ENCODE assay signal across 26 cellular contexts in the genomic region with DNA sequence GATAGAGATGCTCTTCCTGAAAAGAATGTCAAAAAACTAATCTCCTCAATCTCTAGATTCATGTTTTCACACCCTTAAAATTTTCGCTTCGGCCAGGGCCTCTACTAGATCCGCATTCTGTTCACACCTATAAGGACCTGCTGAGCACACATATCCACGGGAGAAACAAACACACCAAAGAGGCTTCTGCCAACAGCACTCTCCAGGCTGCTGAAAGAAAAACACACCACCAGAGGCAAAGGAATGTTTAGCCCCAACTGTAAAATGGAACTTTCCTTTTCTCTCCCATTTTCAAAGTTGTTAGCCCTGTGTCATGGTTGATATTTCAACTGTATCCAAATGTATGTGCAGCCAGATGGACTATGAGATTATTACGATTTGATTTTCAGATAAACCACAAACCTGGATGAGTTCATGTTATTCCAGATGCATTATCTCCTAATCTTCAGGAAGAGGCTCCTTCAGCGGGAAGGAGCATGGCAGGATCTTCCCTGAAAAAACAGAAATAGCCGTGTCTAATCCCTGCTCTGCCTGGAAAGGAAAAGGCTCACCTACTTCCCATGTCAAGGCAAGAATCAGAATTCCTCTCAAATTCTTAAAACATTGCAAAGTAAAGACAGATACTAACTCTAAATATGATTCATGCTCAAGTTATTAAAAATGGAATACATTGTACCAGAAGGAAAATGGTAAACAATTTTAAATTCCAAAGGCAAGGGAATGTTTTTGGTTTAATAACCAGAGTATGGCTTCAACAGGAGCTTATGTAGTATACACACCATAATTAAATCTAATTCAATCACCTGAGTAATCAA.
A peak's percentile ranks its signal among the peaks of the same experiment; 100 is the strongest.
DNase-seq lines count a peak whose midpoint lies in the region; ATAC-seq, FAIRE-seq and TF ChIP-seq lines count a peak whose summit lies in the region.
"Had no signal": no experiment of that assay in that cellular context is flagged by ENCODE, and none has a peak within 500 bp of the region (broad histone marks: within the 10 kb centered on the region; RNA-seq: fewer than 3 reads in every experiment).

No MANE protein-coding gene starts in this region.

- no peak overlapping the region for H3K27ac ChIP-seq in mammary epithelial cell (ENCODE audit: insufficient read depth, low read depth, low read length)
- H3K27ac ChIP-seq in upper lobe of right lung = no peak overlapping the region
- H3K27ac ChIP-seq: ascending aorta, BLaER1, KMS-11, Peyer's patch, upper lobe of left lung had no signal

- 82% methylated on average over 7 of the region's 7 CpGs for WGBS in mammary epithelial cell (ENCODE audit: low coverage, missing lambda C conversion rate)

- no peak for FAIRE-seq in bronchial epithelial cell (lab: Jason Lieb, UNC)

- intact Hi-C loops in mammary epithelial cell (cut with micrococcal nuclease) (no loop called here), MCF 10A (cut with micrococcal nuclease) (no loop called here), upper lobe of right lung (cut with DNase I) (no loop called here)
- intact Hi-C loops in activated T-helper 2 cell treated with anti-CD3 and anti-CD28 coated beads, Interferon-gamma antibody, Interleukin-2, Interleukin-4, amounts not matched to agents 10 μg/mL and 5 μg/mL and 100 μg/mL, durations not matched to agents 14 hours and 24 hours and 36 hours (cut with micrococcal nuclease) = no loop called here

- H4K20me1 ChIP-seq in mammary epithelial cell (ENCODE audit: insufficient read depth, low read length) = no peaks in the 10 kb centered on the region
- H4K20me1 ChIP-seq: BLaER1 had no signal

- peaks cover 8% of the 10 kb centered on the region for H3K9me3 Mint-ChIP-seq in MCF 10A (ENCODE audit: unreplicated experiment)
- no peaks in the 10 kb centered on the region for H3K9me3 Mint-ChIP-seq in activated T-helper 2 cell treated with anti-CD3 and anti-CD28 coated beads, Interferon-gamma antibody, Interleukin-2, Interleukin-4, amounts not matched to agents 10 μg/mL and 5 μg/mL and 100 μg/mL, durations not matched to agents 14 hours and 24 hours and 36 hours
- H3K9me3 Mint-ChIP-seq: activated naive CD4-positive, alpha-beta T cell treated with anti-CD3 and anti-CD28 coated beads, Interleukin-2, amount 10 ng/mL, durations not matched to agents 7 days and 5 days; effector memory CD8-positive, alpha-beta T cell; natural killer cell treated with Interleukin-12 subunit alpha and Interleukin-12 subunit beta and Interleukin-15 and Interleukin-18, amount 100 ng/mL, for 72 hours had no signal

- TF ChIP-seq CTCF in mammary epithelial cell (conservative IDR thresholded peaks at IDR 0.05 in 1 of 2, IDR thresholded peaks at IDR 0.05 in 1 of 2; ENCODE audit: extremely low read depth in 1 of 2, insufficient read depth in 1 of 2, low read depth in 1 of 2, low read length in 2 of 2) (no peak), MCF 10A (IDR thresholded peaks at IDR 0.05; ENCODE audit: unreplicated experiment) (no peak), bronchial epithelial cell (IDR thresholded peaks at IDR 0.05; ENCODE audit: insufficient read depth, low read length, severe bottlenecking) (no peak), upper lobe of right lung (IDR thresholded peaks at IDR 0.05) (no peak)

- H2AFZ ChIP-seq in mammary epithelial cell (ENCODE audit: low read depth, low read length) = no peak overlapping the region

- no peak overlapping the region for H3K4me2 ChIP-seq in mammary epithelial cell (ENCODE audit: insufficient read depth, low read depth, low read length)
- H3K4me2 ChIP-seq: BLaER1, KMS-11 had no signal

- no peak overlapping the region for H3K4me3 ChIP-seq in mammary epithelial cell (replicated peaks in 1 of 3; ENCODE audit: insufficient read depth in 1 of 3, low read depth in 2 of 3, low read length in 3 of 3)
- no peak overlapping the region for H3K4me3 ChIP-seq in bronchial epithelial cell (ENCODE audit: low read depth, low read length)
- no peak overlapping the region for H3K4me3 ChIP-seq in upper lobe of right lung
- H3K4me3 ChIP-seq: ascending aorta, BLaER1, Peyer's patch, upper lobe of left lung had no signal

- BruUV-seq in mammary epithelial cell (replicated peaks; lab: Mats Ljungman, UMichigan) (no TSS peak), MCF 10A (replicated peaks; lab: Mats Ljungman, UMichigan) (no TSS peak)

- no peaks in the 10 kb centered on the region for H3K27me3 ChIP-seq in mammary epithelial cell (ENCODE audit: insufficient read depth, low read length)
- no peaks in the 10 kb centered on the region for H3K27me3 ChIP-seq in bronchial epithelial cell (ENCODE audit: control insufficient read depth, insufficient read depth, low read length)
- no peaks in the 10 kb centered on the region for H3K27me3 ChIP-seq in upper lobe of right lung
- H3K27me3 ChIP-seq: ascending aorta, BLaER1, Peyer's patch, upper lobe of left lung had no signal

- no peaks in the 10 kb centered on the region for H3K36me3 ChIP-seq in mammary epithelial cell (ENCODE audit: insufficient read depth, low read length)
- H3K36me3 ChIP-seq in bronchial epithelial cell (ENCODE audit: control insufficient read depth, insufficient read depth, low read length) = no peaks in the 10 kb centered on the region
- no peaks in the 10 kb centered on the region for H3K36me3 ChIP-seq in upper lobe of right lung
- H3K36me3 ChIP-seq: ascending aorta, BLaER1, Peyer's patch, upper lobe of left lung had no signal

- no peaks in the 10 kb centered on the region for H3K9me3 ChIP-seq in mammary epithelial cell (replicated peaks; ENCODE audit: insufficient read depth, low read length)
- no peaks in the 10 kb centered on the region for H3K9me3 ChIP-seq in upper lobe of right lung
- H3K9me3 ChIP-seq: ascending aorta, BLaER1, Peyer's patch, upper lobe of left lung had no signal

- in situ Hi-C loops in mammary epithelial cell (cut with MboI; ENCODE audit: low sequenced_read_pairs in 2 of 2) = no loop called here

- H3K4me1 ChIP-seq in mammary epithelial cell (ENCODE audit: insufficient read depth, low read length) = no peaks in the 10 kb centered on the region
- H3K4me1 ChIP-seq in upper lobe of right lung = no peaks in the 10 kb centered on the region
- H3K4me1 ChIP-seq: ascending aorta, BLaER1, Peyer's patch, upper lobe of left lung had no signal

- H3K9ac ChIP-seq in mammary epithelial cell (ENCODE audit: insufficient read depth, low read length) = no peak overlapping the region
- H3K9ac ChIP-seq: BLaER1, KMS-11 had no signal

- CTCF ChIA-PET in mammary epithelial cell (lab: Charles Lee; ENCODE audit: low non-redundant PET) = no interaction called here
- CTCF ChIA-PET in MCF 10A (lab: Yijun Ruan, JAX) = no interaction called here

- ATAC-seq in upper lobe of right lung (peak; percentile 47), HG02588 (IDR thresholded peaks at IDR 0.05; ENCODE audit: unreplicated experiment) (no peak), GM18870 (IDR thresholded peaks at IDR 0.05; ENCODE audit: unreplicated experiment) (no peak)
- ATAC-seq: activated T-cell treated with anti-CD3 and anti-CD28 coated beads, Interleukin-2, amount 50 U/mL, for 72 hours; effector memory CD8-positive, alpha-beta T cell; natural killer cell treated with Interleukin-12 subunit alpha and Interleukin-12 subunit beta and Interleukin-15 and Interleukin-18, amount 100 ng/mL, for 72 hours; sciatic nerve had no signal

- dilution Hi-C loops in mammary epithelial cell (cut with HindIII; ENCODE audit: low sequenced_read_pairs) = no loop called here

- H3K27ac Mint-ChIP-seq in MCF 10A (ENCODE audit: low read depth, unreplicated experiment) = no peak overlapping the region
- no peak overlapping the region for H3K27ac Mint-ChIP-seq in activated T-helper 2 cell treated with anti-CD3 and anti-CD28 coated beads, Interferon-gamma antibody, Interleukin-2, Interleukin-4, amounts not matched to agents 10 μg/mL and 5 μg/mL and 100 μg/mL, durations not matched to agents 14 hours and 24 hours and 36 hours
- H3K27ac Mint-ChIP-seq: activated naive CD4-positive, alpha-beta T cell treated with anti-CD3 and anti-CD28 coated beads, Interleukin-2, amount 10 ng/mL, durations not matched to agents 7 days and 5 days; activated T-cell treated with anti-CD3 and anti-CD28 coated beads, Interleukin-2, amount 50 U/mL, for 72 hours; effector memory CD8-positive, alpha-beta T cell; natural killer cell treated with Interleukin-12 subunit alpha and Interleukin-12 subunit beta and Interleukin-15 and Interleukin-18, amount 100 ng/mL, for 72 hours; T-helper 1 cell treated with Interleukin-12 subunit alpha and Interleukin-12 subunit beta and Interleukin-4 antibody, amounts not matched to agents 30 μg/mL and 1 μg/mL, for 36 hours had no signal

- no peaks in the 10 kb centered on the region for H3K36me3 Mint-ChIP-seq in MCF 10A (ENCODE audit: insufficient read depth, unreplicated experiment)
- no peaks in the 10 kb centered on the region for H3K36me3 Mint-ChIP-seq in activated T-helper 2 cell treated with anti-CD3 and anti-CD28 coated beads, Interferon-gamma antibody, Interleukin-2, Interleukin-4, amounts not matched to agents 10 μg/mL and 5 μg/mL and 100 μg/mL, durations not matched to agents 14 hours and 24 hours and 36 hours (ENCODE audit: low read depth)

- H3K4me3 Mint-ChIP-seq in MCF 10A (ENCODE audit: unreplicated experiment) = no peak overlapping the region
- no peak overlapping the region for H3K4me3 Mint-ChIP-seq in activated T-helper 2 cell treated with anti-CD3 and anti-CD28 coated beads, Interferon-gamma antibody, Interleukin-2, Interleukin-4, amounts not matched to agents 10 μg/mL and 5 μg/mL and 100 μg/mL, durations not matched to agents 14 hours and 24 hours and 36 hours (ENCODE audit: low read depth)
- H3K4me3 Mint-ChIP-seq: activated naive CD4-positive, alpha-beta T cell treated with anti-CD3 and anti-CD28 coated beads, Interleukin-2, amount 10 ng/mL, durations not matched to agents 7 days and 5 days; activated T-cell treated with anti-CD3 and anti-CD28 coated beads, Interleukin-2, amount 50 U/mL, for 72 hours; effector memory CD8-positive, alpha-beta T cell; natural killer cell treated with Interleukin-12 subunit alpha and Interleukin-12 subunit beta and Interleukin-15 and Interleukin-18, amount 100 ng/mL, for 72 hours; T-helper 1 cell treated with Interleukin-12 subunit alpha and Interleukin-12 subunit beta and Interleukin-4 antibody, amounts not matched to agents 30 μg/mL and 1 μg/mL, for 36 hours had no signal

- POLR2A ChIA-PET in MCF 10A (lab: Yijun Ruan, JAX) = no interaction called here

- H3K27me3 Mint-ChIP-seq in MCF 10A (ENCODE audit: insufficient read depth, unreplicated experiment) = no peaks in the 10 kb centered on the region
- peaks cover 15% of the 10 kb centered on the region for H3K27me3 Mint-ChIP-seq in activated T-helper 2 cell treated with anti-CD3 and anti-CD28 coated beads, Interferon-gamma antibody, Interleukin-2, Interleukin-4, amounts not matched to agents 10 μg/mL and 5 μg/mL and 100 μg/mL, durations not matched to agents 14 hours and 24 hours and 36 hours (ENCODE audit: low read depth)
- H3K27me3 Mint-ChIP-seq: effector memory CD8-positive, alpha-beta T cell had no signal

- no peaks in the 10 kb centered on the region for H3K79me2 ChIP-seq in mammary epithelial cell (ENCODE audit: insufficient read depth, low read length)

- H3K4me1 Mint-ChIP-seq in MCF 10A (ENCODE audit: insufficient read depth, unreplicated experiment) = peaks cover 12% of the 10 kb centered on the region
- no peaks in the 10 kb centered on the region for H3K4me1 Mint-ChIP-seq in activated T-helper 2 cell treated with anti-CD3 and anti-CD28 coated beads, Interferon-gamma antibody, Interleukin-2, Interleukin-4, amounts not matched to agents 10 μg/mL and 5 μg/mL and 100 μg/mL, durations not matched to agents 14 hours and 24 hours and 36 hours (ENCODE audit: low read depth)
- H3K4me1 Mint-ChIP-seq: activated naive CD4-positive, alpha-beta T cell treated with anti-CD3 and anti-CD28 coated beads, Interleukin-2, amount 10 ng/mL, durations not matched to agents 7 days and 5 days had no signal

- DNase-seq in mammary epithelial cell = peak; percentile 4
- no peak for DNase-seq in MCF 10A (ENCODE audit: unreplicated experiment)
- DNase-seq in bronchial epithelial cell (ENCODE audit: low read depth) = peak; percentile 59
- peak; percentile 42 for DNase-seq in iris pigment epithelial cell (ENCODE audit: low read depth)
- DNase-seq in upper lobe of right lung = no peak
- no peak for DNase-seq in activated T-helper 2 cell treated with anti-CD3 and anti-CD28 coated beads, Interferon-gamma antibody, Interleukin-2, Interleukin-4, amounts not matched to agents 10 μg/mL and 5 μg/mL and 100 μg/mL, durations not matched to agents 14 hours and 24 hours and 36 hours (ENCODE audit: low spot score)
- DNase-seq: activated CD4-positive, alpha-beta T cell treated with anti-CD3 and anti-CD28 coated beads for 48 hours; activated naive CD4-positive, alpha-beta T cell treated with anti-CD3 and anti-CD28 coated beads, Interleukin-2, amount 10 ng/mL, durations not matched to agents 7 days and 5 days; activated T-cell treated with anti-CD3 and anti-CD28 coated beads, Interleukin-2, amount 50 U/mL, for 72 hours; effector memory CD8-positive, alpha-beta T cell; glutamatergic neuron; H7; midbrain; NCI-H187; NCI-H2227 treated with DMSO at 0.1 percent for 48 hours; Peyer's patch; posterior cingulate gyrus; upper lobe of left lung had no signal

Comparison
In these comparisons a context has a peak if more than half of its experiments do, and no peak if none do; other contexts are left out.
1. DNase-seq: peak in mammary epithelial cell (single experiment), bronchial epithelial cell (single experiment) and iris pigment epithelial cell (single experiment); none in MCF 10A (single experiment), upper lobe of right lung (single experiment) and activated T-helper 2 cell treated with anti-CD3 and anti-CD28 coated beads, Interferon-gamma antibody, Interleukin-2, Interleukin-4, amounts not matched to agents 10 μg/mL and 5 μg/mL and 100 μg/mL, durations not matched to agents 14 hours and 24 hours and 36 hours (single experiment).